ENCODE assay signal across 20 cellular contexts in genomic region chr11:110298298-110298765, GRCh38. TPM values are rescaled to one million over a fixed set of nuclear protein-coding genes. Genes with fewer than 3 reads are reported as not detected.
A peak's percentile ranks its signal among the peaks of the same experiment; 100 is the strongest.
DNase-seq lines count a peak whose midpoint lies in the region; ATAC-seq, FAIRE-seq and TF ChIP-seq lines count a peak whose summit lies in the region.
"Had no signal": no experiment of that assay in that cellular context is flagged by ENCODE, and none has a peak within 500 bp of the region (broad histone marks: within the 10 kb centered on the region; RNA-seq: fewer than 3 reads in every experiment).

No MANE protein-coding gene starts in this region.

- BruUV-seq in A673 (replicated peaks; lab: Mats Ljungman, UMichigan): no TSS peak

- H3K4me1 Mint-ChIP-seq in activated T-cell treated with anti-CD3 and anti-CD28 coated beads, Interleukin-2, amount 50 U/mL, for 72 hours (ENCODE audit: low read depth): peaks cover 54% of the 10 kb centered on the region
- peaks cover 39% of the 10 kb centered on the region for H3K4me1 Mint-ChIP-seq in activated T-cell treated with anti-CD3 and anti-CD28 coated beads, Interleukin-2, amount 50 U/mL, for 4 hours (ENCODE audit: low read depth)

- H3K9me3 ChIP-seq in A673 (ENCODE audit: low read depth, low read length, poor library complexity, severe bottlenecking) (no peaks in the 10 kb centered on the region), adrenal gland (replicated peaks in 1 of 3) (no peaks in the 10 kb centered on the region), liver (ENCODE audit: control insufficient read depth in 4 of 4, low read length in 3 of 4) (no peaks in the 10 kb centered on the region), kidney (ENCODE audit: control insufficient read depth in 1 of 2, low read length in 2 of 2) (no peaks in the 10 kb centered on the region)
- H3K9me3 ChIP-seq: sigmoid colon, tibial nerve had no signal

- H3K27me3 Mint-ChIP-seq in activated T-cell treated with anti-CD3 and anti-CD28 coated beads, Interleukin-2, amount 50 U/mL, for 72 hours (ENCODE audit: low read depth): peaks cover 9% of the 10 kb centered on the region
- no peaks in the 10 kb centered on the region for H3K27me3 Mint-ChIP-seq in activated T-cell treated with anti-CD3 and anti-CD28 coated beads, Interleukin-2, amount 50 U/mL, for 4 hours (ENCODE audit: low read depth)
- H3K27me3 Mint-ChIP-seq: activated CD4-positive, alpha-beta T cell treated with anti-CD3 and anti-CD28 coated beads, Interleukin-2, amount 10 ng/mL, durations not matched to agents 7 days and 5 days; CD8-positive, alpha-beta memory T cell; central memory CD8-positive, alpha-beta T cell had no signal

- H3K36me3 Mint-ChIP-seq in activated T-cell treated with anti-CD3 and anti-CD28 coated beads, Interleukin-2, amount 50 U/mL, for 72 hours (ENCODE audit: insufficient read depth in 2 of 2): peaks cover 0 to 1% of the 10 kb centered on the region in 2 donors
- H3K36me3 Mint-ChIP-seq in activated T-cell treated with anti-CD3 and anti-CD28 coated beads, Interleukin-2, amount 50 U/mL, for 4 hours (ENCODE audit: insufficient read depth): no peaks in the 10 kb centered on the region
- H3K36me3 Mint-ChIP-seq: neural progenitor cell had no signal

- no peak for ATAC-seq in activated T-cell treated with anti-CD3 and anti-CD28 coated beads, Interleukin-2, amount 50 U/mL, for 72 hours (replicated peaks in 1 of 2)
- no peak for ATAC-seq in activated T-cell treated with anti-CD3 and anti-CD28 coated beads, Interleukin-2, amount 50 U/mL, for 4 hours

- peaks cover 2% of the 10 kb centered on the region in 2 donors for H3K9me3 Mint-ChIP-seq in activated T-cell treated with anti-CD3 and anti-CD28 coated beads, Interleukin-2, amount 50 U/mL, for 72 hours
- H3K9me3 Mint-ChIP-seq in activated T-cell treated with anti-CD3 and anti-CD28 coated beads, Interleukin-2, amount 50 U/mL, for 4 hours: peaks cover 3% of the 10 kb centered on the region
- H3K9me3 Mint-ChIP-seq: CD8-positive, alpha-beta memory T cell had no signal

- no peak for FAIRE-seq in kidney (lab: Jason Lieb, UNC)

- CTCF ChIA-PET in A673 (lab: Charles Lee): no interaction called here

- H3K27ac ChIP-seq in A673 (ENCODE audit: low read depth, low read length, poor library complexity, severe bottlenecking) (no peak overlapping the region), adrenal gland (peak overlapping the region; percentile 28 to 98 (median 97)), liver (ENCODE audit: low read depth in 1 of 2, low read length in 2 of 2) (peak overlapping the region in 1 of 2 donors; percentile 35), kidney (ENCODE audit: low read depth in 2 of 2, low read length in 2 of 2) (no peak overlapping the region), coronary artery (no peak overlapping the region)
- H3K27ac ChIP-seq: neural progenitor cell had no signal

- no peak overlapping the region for H3K4me3 ChIP-seq in A673 (ENCODE audit: low read depth, low read length, poor library complexity, severe bottlenecking)
- peak overlapping the region in 1 of 4 donors; percentile 15 for H3K4me3 ChIP-seq in adrenal gland
- H3K4me3 ChIP-seq in liver (ENCODE audit: low read depth in 1 of 3, low read length in 3 of 3): no peak overlapping the region
- H3K4me3 ChIP-seq in kidney (ENCODE audit: low read length in 2 of 2): no peak overlapping the region
- no peak overlapping the region for H3K4me3 ChIP-seq in coronary artery
- H3K4me3 ChIP-seq: neural progenitor cell, sigmoid colon, tibial nerve had no signal

- H3K4me1 ChIP-seq in A673 (ENCODE audit: insufficient read depth, low read length, poor library complexity, severe bottlenecking) (peaks cover 20% of the 10 kb centered on the region), adrenal gland (replicated peaks in 1 of 2) (peaks cover 17 to 25% of the 10 kb centered on the region in 2 donors), liver (ENCODE audit: control insufficient read depth in 4 of 4, insufficient read depth in 4 of 4, low read length in 3 of 4) (peaks cover 2 to 30% (median 21%) of the 10 kb centered on the region in 4 donors), kidney (ENCODE audit: control insufficient read depth in 1 of 2, insufficient read depth in 1 of 2, low read depth in 1 of 2, low read length in 2 of 2) (peaks cover 12 to 23% of the 10 kb centered on the region in 2 donors)

- H3K36me3 ChIP-seq in A673 (ENCODE audit: insufficient read depth, low read length, poor library complexity, severe bottlenecking): peaks cover 5% of the 10 kb centered on the region
- H3K36me3 ChIP-seq in adrenal gland (replicated peaks in 1 of 2): no peaks in the 10 kb centered on the region
- H3K36me3 ChIP-seq in liver (ENCODE audit: control insufficient read depth in 4 of 4, insufficient read depth in 3 of 4, low read depth in 1 of 4, low read length in 3 of 4): no peaks in the 10 kb centered on the region
- no peaks in the 10 kb centered on the region for H3K36me3 ChIP-seq in kidney (ENCODE audit: control insufficient read depth in 1 of 2, insufficient read depth in 2 of 2, low read length in 2 of 2)
- H3K36me3 ChIP-seq: neural progenitor cell, sigmoid colon, tibial nerve had no signal

- peak in 1 of 2 donors; percentile 23 for TF ChIP-seq RAD21 in liver (IDR thresholded peaks at IDR 0.05)

- WGBS in adrenal gland, 4 donors: 42 to 70% (median 50%) methylated on average over 5 of the region's 5 CpGs
- 31% methylated on average over 5 of the region's 5 CpGs for WGBS in liver

- no peak for TF ChIP-seq CTCF in A673 (conservative IDR thresholded peaks at IDR 0.05; ENCODE audit: low read depth, low read length)
- no peak for TF ChIP-seq CTCF in adrenal gland (IDR thresholded peaks at IDR 0.05)
- TF ChIP-seq CTCF in liver (IDR thresholded peaks at IDR 0.05; ENCODE audit: low read depth, low read length, missing input control): no peak
- no peak for TF ChIP-seq CTCF in kidney (IDR thresholded peaks at IDR 0.05; ENCODE audit: borderline replicate concordance, extremely low read depth, insufficient read depth)
- TF ChIP-seq CTCF in coronary artery (IDR thresholded peaks at IDR 0.05): no peak

- DNase-seq in A673 (ENCODE audit: low spot score) (peak; percentile 42), HuH-7.5 (ENCODE audit: low spot score) (peak; percentile 46), adrenal gland (peak in 3 of 7 donors; percentile 42 to 66 (median 60)), kidney (no peak), coronary artery (ENCODE audit: low spot score) (no peak)
- DNase-seq in activated T-cell treated with anti-CD3 and anti-CD28 coated beads, Interleukin-2, amount 50 U/mL, for 72 hours: no peak
- no peak for DNase-seq in activated T-cell treated with anti-CD3 and anti-CD28 coated beads, Interleukin-2, amount 50 U/mL, for 4 hours
- DNase-seq: activated CD4-positive, alpha-beta T cell treated with anti-CD3 and anti-CD28 coated beads, Interleukin-2, amount 10 ng/mL, durations not matched to agents 7 days and 5 days; foreskin melanocyte; GDM1; NCI-H1417; NCI-H2171; SIG-M5; sigmoid colon; T-helper 9 cell had no signal

- intact Hi-C loops in A673 (cut with micrococcal nuclease; ENCODE audit: unreplicated experiment) (loop anchor here (5.0 kb wide), 1 partner anchor 134 kb away; no protein-coding TSS in a partner anchor), adrenal gland (cut with DNase I) (loop anchor here in 1 of 2 donors (5.0 to 10.0 kb wide), 2 partner anchors 56 to 134 kb away; no protein-coding TSS in a partner anchor), kidney (cut with DNase I) (no loop called here)

- H3K27me3 ChIP-seq in A673 (replicated peaks; ENCODE audit: insufficient read depth, low read depth, low read length, poor library complexity): no peaks in the 10 kb centered on the region
- H3K27me3 ChIP-seq in adrenal gland: no peaks in the 10 kb centered on the region
- no peaks in the 10 kb centered on the region for H3K27me3 ChIP-seq in liver (ENCODE audit: control insufficient read depth in 4 of 4, insufficient read depth in 4 of 4, low read length in 3 of 4)
- H3K27me3 ChIP-seq: neural progenitor cell, sigmoid colon, tibial nerve had no signal

- POLR2A ChIA-PET in A673 (lab: Charles Lee; ENCODE audit: low non-redundant PET): no interaction called here

- H3K9ac ChIP-seq in liver (ENCODE audit: low read depth in 1 of 2, low read length in 2 of 2) (no peak overlapping the region), kidney (ENCODE audit: low read length in 2 of 2) (no peak overlapping the region)
- H3K9ac ChIP-seq: neural progenitor cell had no signal

- no peak overlapping the region for H3K27ac Mint-ChIP-seq in activated T-cell treated with anti-CD3 and anti-CD28 coated beads, Interleukin-2, amount 50 U/mL, for 72 hours
- H3K27ac Mint-ChIP-seq: activated CD4-positive, alpha-beta T cell treated with anti-CD3 and anti-CD28 coated beads, Interleukin-2, amount 10 ng/mL, durations not matched to agents 7 days and 5 days; neural progenitor cell had no signal

- H3K4me3 Mint-ChIP-seq in activated T-cell treated with anti-CD3 and anti-CD28 coated beads, Interleukin-2, amount 50 U/mL, for 72 hours: no peak overlapping the region
- no peak overlapping the region for H3K4me3 Mint-ChIP-seq in activated T-cell treated with anti-CD3 and anti-CD28 coated beads, Interleukin-2, amount 50 U/mL, for 4 hours
- H3K4me3 Mint-ChIP-seq: central memory CD8-positive, alpha-beta T cell had no signal

- TF ChIP-seq POLR2A in adrenal gland (IDR thresholded peaks at IDR 0.05): no peak

TF ChIP-seq in liver, 16 proteins besides CTCF, POLR2A, EP300 and RAD21 (continues in another document):
- TF ChIP-seq FOXA2 (IDR thresholded peaks at IDR 0.05) (peak; percentile 21), SP1 (IDR thresholded peaks at IDR 0.05) (peak; percentile 21), YY1 (IDR thresholded peaks at IDR 0.05) (peak; percentile 48), RXRA (IDR thresholded peaks at IDR 0.05) (peak; percentile 35 to 76)

RNA-seq across cellular contexts. Expression of gene RDX, which starts 1.9 kb away (rescaled TPM):
- 381 and 395 TPM in 2 replicates for total RNA-seq in A673 (2021)
- 1,000 to 10,000 TPM in 1 of 8 donors, 100 to 1,000 TPM in 7; 229 to 1,153 (median 673) TPM for total RNA-seq in adrenal gland
- 100 to 1,000 TPM in 2 of 3 donors, 10 to 100 TPM in 1; 82.4 to 581 (median 196) TPM for polyA plus RNA-seq in adrenal gland
- total RNA-seq in liver: 10 to 100 TPM; 49.1 to 58.7 TPM
- polyA plus RNA-seq in liver: 100 to 1,000 TPM in 1 of 2 donors, 10 to 100 TPM in 1; 19.9 to 116 TPM
- 97.3 TPM for total RNA-seq in kidney
- 28.0 TPM for polyA plus RNA-seq in kidney (ENCODE audit: insufficient read depth, low read depth, low replicate concordance)
- 10 to 100 TPM; 49.0 to 56.5 TPM for total RNA-seq in activated T-cell treated with anti-CD3 and anti-CD28 coated beads, Interleukin-2, amount 50 U/mL, for 72 hours
- total RNA-seq in activated T-cell treated with anti-CD3 and anti-CD28 coated beads, Interleukin-2, amount 50 U/mL, for 4 hours: 10 to 100 TPM; 34.6 to 42.3 (median 34.6) TPM

Comparison
In these comparisons a context has a peak if more than half of its experiments do, and no peak if none do; other contexts are left out.
1. DNase-seq: peak in A673 (single experiment) and HuH-7.5 (single experiment); none in kidney (single experiment), activated T-cell treated with anti-CD3 and anti-CD28 coated beads, Interleukin-2, amount 50 U/mL, for 72 hours (0 of 2), activated T-cell treated with anti-CD3 and anti-CD28 coated beads, Interleukin-2, amount 50 U/mL, for 4 hours (single experiment) and coronary artery (single experiment).
2. H3K27ac ChIP-seq: peak in adrenal gland (5 of 5); none in A673 (single experiment), kidney (0 of 2) and coronary artery (0 of 2).